In the genomic region with DNA sequence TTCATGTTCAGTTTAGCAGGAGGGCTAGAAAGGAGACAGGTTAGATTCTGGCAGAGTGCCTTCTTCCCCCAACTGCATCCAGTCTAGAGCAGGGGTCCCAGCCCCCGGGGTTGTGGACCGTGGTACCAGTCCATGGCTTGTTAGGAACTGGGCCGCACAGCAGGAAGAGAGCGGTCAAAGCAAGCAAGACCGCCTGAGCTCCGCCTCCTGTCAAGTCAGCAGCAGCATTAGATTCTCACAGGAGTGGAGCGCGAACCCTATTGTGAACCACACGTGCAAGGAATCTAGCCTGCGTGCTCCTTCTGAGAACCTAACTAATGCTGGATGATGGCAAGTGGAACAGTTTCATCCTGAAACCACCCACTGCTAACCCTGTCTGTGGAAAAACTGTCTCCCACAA, we compare ENCODE assay signal across 9 cellular contexts.
"Had no signal": no experiment of that assay in that cellular context is flagged by ENCODE, and none has a peak within 500 bp of the region (broad histone marks: within the 10 kb centered on the region; RNA-seq: fewer than 3 reads in every experiment).

No MANE protein-coding gene starts in this region.

- ATAC-seq: GM23338, HCT116, HepG2 had no signal

- H3K9me3 Mint-ChIP-seq: GM23338, HFFc6, IgD-negative memory B cell had no signal

- H3K27ac Mint-ChIP-seq: GM23338, HFFc6 had no signal

- H3K4me3 Mint-ChIP-seq: GM23338, HFFc6, IgD-negative memory B cell had no signal

- DNase-seq: H7, HFFc6, KBM-7 had no signal

- H3K27ac ChIP-seq: HL-60 had no signal

- H3K27me3 Mint-ChIP-seq: IgD-negative memory B cell had no signal

- H3K4me1 Mint-ChIP-seq: GM23338 had no signal

- H3K9me3 ChIP-seq: HAP-1 had no signal
